Comparison of ENCODE assay signal across 1 cellular context in genomic region chr1:85576256-85576641, GRCh38.
A peak's percentile ranks its signal among the peaks of the same experiment; 100 is the strongest.
TF ChIP-seq lines count a peak whose summit lies in the region.

No MANE protein-coding gene starts in this region.

TF ChIP-seq in K562, 482 proteins besides CTCF, POLR2A, EP300 and RAD21 (continued from another document):
- TF ChIP-seq, protein P1, sequence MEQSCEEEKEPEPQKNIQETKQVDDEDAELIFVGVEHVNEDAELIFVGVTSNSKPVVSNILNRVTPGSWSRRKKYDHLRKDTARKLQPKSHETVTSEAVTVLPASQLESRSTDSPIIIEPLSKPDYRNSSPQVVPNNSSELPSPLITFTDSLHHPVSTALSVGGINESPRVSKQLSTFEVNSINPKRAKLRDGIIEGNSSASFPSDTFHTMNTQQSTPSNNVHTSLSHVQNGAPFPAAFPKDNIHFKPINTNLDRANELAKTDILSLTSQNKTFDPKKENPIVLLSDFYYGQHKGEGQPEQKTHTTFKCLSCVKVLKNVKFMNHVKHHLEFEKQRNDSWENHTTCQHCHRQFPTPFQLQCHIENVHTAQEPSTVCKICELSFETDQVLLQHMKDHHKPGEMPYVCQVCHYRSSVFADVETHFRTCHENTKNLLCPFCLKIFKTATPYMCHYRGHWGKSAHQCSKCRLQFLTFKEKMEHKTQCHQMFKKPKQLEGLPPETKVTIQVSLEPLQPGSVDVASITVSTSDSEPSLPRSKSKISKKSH (CRISPR knock-in tag; IDR thresholded peaks at IDR 0.05) = no peak
- no peak for TF ChIP-seq HDAC1 (IDR thresholded peaks at IDR 0.05)
- no peak for TF ChIP-seq MYC (IDR thresholded peaks at IDR 0.05; ENCODE audit: low read depth, low read length)
- TF ChIP-seq MYC (CRISPR knock-in tag; IDR thresholded peaks at IDR 0.05; ENCODE audit: borderline replicate concordance, low read depth) = 0 out of 2 replicates have a peak, but pooled peaks have one; percentile 37
- TF ChIP-seq ZNF24 (IDR thresholded peaks at IDR 0.05) = no peak
- no peak for TF ChIP-seq SRSF3 (IDR thresholded peaks at IDR 0.05; ENCODE audit: insufficient read depth, low read length)
- 0 out of 2 replicates have a peak, but pooled peaks have one; percentile 25 for TF ChIP-seq E2F4 (CRISPR knock-in tag; IDR thresholded peaks at IDR 0.05; ENCODE audit: low read depth)
- TF ChIP-seq HEY1 (CRISPR knock-in tag; IDR thresholded peaks at IDR 0.05; ENCODE audit: borderline replicate concordance) = no peak
- TF ChIP-seq CREB1 (IDR thresholded peaks at IDR 0.05) = no peak
- no peak; the same call in 1 of the 2 replicates for TF ChIP-seq CREB1 (CRISPR knock-in tag; IDR thresholded peaks at IDR 0.05)
- TF ChIP-seq FOXK1 (CRISPR knock-in tag; IDR thresholded peaks at IDR 0.05; ENCODE audit: borderline replicate concordance) = 0 out of 2 replicates have a peak, but pooled peaks have one; percentile 36
- TF ChIP-seq EP400 (IDR thresholded peaks at IDR 0.05) = peak; percentile 57; the same call in 1 of the 2 replicates
- TF ChIP-seq MGA (IDR thresholded peaks at IDR 0.05) = 0 out of 2 replicates have a peak, but pooled peaks have one; percentile 31
- TF ChIP-seq ZNF263 (CRISPR knock-in tag; IDR thresholded peaks at IDR 0.05; ENCODE audit: borderline replicate concordance) = no peak
- no peak for TF ChIP-seq KAT2B (IDR thresholded peaks at IDR 0.05; ENCODE audit: low read depth, low read length)
- 0 out of 2 replicates have a peak, but pooled peaks have one; percentile 46 for TF ChIP-seq THRB (CRISPR knock-in tag; conservative IDR thresholded peaks at IDR 0.05)
- no peak for TF ChIP-seq STAG1 (CRISPR knock-in tag; IDR thresholded peaks at IDR 0.05; ENCODE audit: borderline replicate concordance)
- no peak for TF ChIP-seq HCFC1 (IDR thresholded peaks at IDR 0.05; ENCODE audit: low read depth, low read length)
